23 cellular contexts compared by ENCODE assay signal in genomic region chr3:38370861-38371260, GRCh38.
"Had no signal": no experiment of that assay in that cellular context is flagged by ENCODE, and none has a peak within 500 bp of the region (broad histone marks: within the 10 kb centered on the region; RNA-seq: fewer than 3 reads in every experiment).

No MANE protein-coding gene starts in this region.

- H3K4me3 Mint-ChIP-seq: stimulated activated effector memory CD8-positive, alpha-beta T cell treated with anti-CD3 and anti-CD28 coated beads, Interleukin-12 subunit alpha, Interleukin-12 subunit beta, amount 100 ng/mL, for 72 hours; stimulated activated memory B cell treated with anti-CD40 and anti-IgM and Interleukin-4, amounts not matched to agents 10 μg/mL and 1 μg/mL and 100 μg/mL, for 72 hours; stimulated activated naive B cell treated with anti-CD40 and anti-IgM and Interleukin-4, amounts not matched to agents 10 μg/mL and 1 μg/mL and 100 μg/mL, for 72 hours; stimulated activated naive CD8-positive, alpha-beta T cell treated with anti-CD3 and anti-CD28 coated beads, Interleukin-15, amount 100 ng/mL, for 72 hours; stimulated activated naive CD8-positive, alpha-beta T cell treated with anti-CD3 and anti-CD28 coated beads, Interleukin-15, Interleukin-2, amounts not matched to agents 100 ng/mL and 50 ng/mL, for 24 hours; type B pancreatic cell had no signal

- H3K27me3 Mint-ChIP-seq: stimulated activated memory B cell treated with anti-CD40 and anti-IgM and Interleukin-4, amounts not matched to agents 10 μg/mL and 1 μg/mL and 100 μg/mL, for 72 hours; stimulated activated naive B cell treated with anti-CD40 and anti-IgM and Interleukin-4, amounts not matched to agents 10 μg/mL and 1 μg/mL and 100 μg/mL, for 72 hours; stimulated activated naive CD8-positive, alpha-beta T cell treated with anti-CD3 and anti-CD28 coated beads, Interleukin-15, Interleukin-2, amounts not matched to agents 100 ng/mL and 50 ng/mL, for 24 hours; type B pancreatic cell had no signal

- DNase-seq: stimulated activated CD4-positive, alpha-beta T cell treated with anti-CD3 and anti-CD28 coated beads, Interleukin-2, amount 100 ng/mL, for 48 hours; stimulated activated CD4-positive, alpha-beta T cell treated with anti-CD3 and anti-CD28 coated beads, Interleukin-4, amount 100 ng/mL, for 1 hour; stimulated activated CD4-positive, alpha-beta T cell treated with anti-CD3 and anti-CD28 coated beads, Interleukin-4, amount 100 ng/mL, for 24 hours; stimulated activated CD4-positive, alpha-beta T cell treated with anti-CD3 and anti-CD28 coated beads, Interleukin-4, amount 100 ng/mL, for 4 hours; stimulated activated CD8-positive, alpha-beta memory T cell treated with anti-CD3 and anti-CD28 coated beads, Interleukin-4, amount 100 ng/mL, for 48 hours; stimulated activated naive B cell treated with anti-CD40 and anti-IgM and Interleukin-4, amounts not matched to agents 10 μg/mL and 1 μg/mL and 100 μg/mL, for 72 hours; stimulated activated naive CD4-positive, alpha-beta T cell; stimulated activated naive CD4-positive, alpha-beta T cell treated with Interleukin-2 at 50 U/mL for 16 hours; stimulated activated naive CD8-positive, alpha-beta T cell treated with anti-CD3 and anti-CD28 coated beads, Interleukin-15, amount 100 ng/mL, for 72 hours; stimulated activated naive CD8-positive, alpha-beta T cell treated with anti-CD3 and anti-CD28 coated beads, Interleukin-15, Interleukin-2, amounts not matched to agents 100 U/mL and 50 U/mL, for 24 hours; stomach; substantia nigra; testis; thyroid gland; tibial artery; transverse colon; upper lobe of left lung; upper lobe of right lung; uterus had no signal

- H3K9me3 Mint-ChIP-seq: stimulated activated effector memory CD8-positive, alpha-beta T cell treated with anti-CD3 and anti-CD28 coated beads, Interleukin-12 subunit alpha, Interleukin-12 subunit beta, amount 100 ng/mL, for 72 hours; stimulated activated memory B cell treated with anti-CD40 and anti-IgM and Interleukin-4, amounts not matched to agents 10 μg/mL and 1 μg/mL and 100 μg/mL, for 72 hours; stimulated activated naive CD8-positive, alpha-beta T cell treated with anti-CD3 and anti-CD28 coated beads, Interleukin-15, Interleukin-2, amounts not matched to agents 100 ng/mL and 50 ng/mL, for 24 hours; type B pancreatic cell had no signal

- H3K36me3 Mint-ChIP-seq: stimulated activated memory B cell treated with anti-CD40 and anti-IgM and Interleukin-4, amounts not matched to agents 10 μg/mL and 1 μg/mL and 100 μg/mL, for 72 hours had no signal

- H3K4me1 Mint-ChIP-seq: stimulated activated memory B cell treated with anti-CD40 and anti-IgM and Interleukin-4, amounts not matched to agents 10 μg/mL and 1 μg/mL and 100 μg/mL, for 72 hours had no signal

- H3K27ac Mint-ChIP-seq: stimulated activated effector memory CD8-positive, alpha-beta T cell treated with anti-CD3 and anti-CD28 coated beads, Interleukin-12 subunit alpha, Interleukin-12 subunit beta, amount 100 ng/mL, for 72 hours; stimulated activated memory B cell treated with anti-CD40 and anti-IgM and Interleukin-4, amounts not matched to agents 10 μg/mL and 1 μg/mL and 100 μg/mL, for 72 hours; stimulated activated naive B cell treated with anti-CD40 and anti-IgM and Interleukin-4, amounts not matched to agents 10 μg/mL and 1 μg/mL and 100 μg/mL, for 72 hours; stimulated activated naive CD8-positive, alpha-beta T cell treated with anti-CD3 and anti-CD28 coated beads, Interleukin-15, amount 100 ng/mL, for 72 hours; stimulated activated naive CD8-positive, alpha-beta T cell treated with anti-CD3 and anti-CD28 coated beads, Interleukin-15, Interleukin-2, amounts not matched to agents 100 ng/mL and 50 ng/mL, for 24 hours; type B pancreatic cell had no signal
